1 cellular context compared by ENCODE assay signal in the genomic region with DNA sequence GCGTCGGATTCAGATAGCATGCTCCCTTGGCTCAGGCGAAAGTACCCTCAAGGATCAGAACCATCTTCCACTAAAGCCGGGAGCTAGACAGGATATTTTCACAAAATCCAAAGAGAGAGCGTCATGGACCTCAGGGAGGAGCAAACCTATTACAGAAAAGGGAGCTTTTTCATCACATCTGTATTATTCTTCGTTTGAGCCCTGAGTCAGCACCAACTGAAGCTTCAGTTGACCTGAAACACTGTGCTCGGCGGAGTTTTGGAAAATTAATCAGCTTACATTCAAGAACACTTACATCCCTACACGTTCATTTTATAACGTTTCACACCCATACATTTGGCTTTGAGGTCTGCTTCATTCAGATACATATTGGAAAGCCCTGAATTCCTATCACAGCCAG.
TF ChIP-seq lines count a peak whose summit lies in the region.

No MANE protein-coding gene starts in this region.

TF ChIP-seq in GM23338, 12 proteins besides CTCF, POLR2A, EP300 and RAD21:
- TF ChIP-seq, protein P1, sequence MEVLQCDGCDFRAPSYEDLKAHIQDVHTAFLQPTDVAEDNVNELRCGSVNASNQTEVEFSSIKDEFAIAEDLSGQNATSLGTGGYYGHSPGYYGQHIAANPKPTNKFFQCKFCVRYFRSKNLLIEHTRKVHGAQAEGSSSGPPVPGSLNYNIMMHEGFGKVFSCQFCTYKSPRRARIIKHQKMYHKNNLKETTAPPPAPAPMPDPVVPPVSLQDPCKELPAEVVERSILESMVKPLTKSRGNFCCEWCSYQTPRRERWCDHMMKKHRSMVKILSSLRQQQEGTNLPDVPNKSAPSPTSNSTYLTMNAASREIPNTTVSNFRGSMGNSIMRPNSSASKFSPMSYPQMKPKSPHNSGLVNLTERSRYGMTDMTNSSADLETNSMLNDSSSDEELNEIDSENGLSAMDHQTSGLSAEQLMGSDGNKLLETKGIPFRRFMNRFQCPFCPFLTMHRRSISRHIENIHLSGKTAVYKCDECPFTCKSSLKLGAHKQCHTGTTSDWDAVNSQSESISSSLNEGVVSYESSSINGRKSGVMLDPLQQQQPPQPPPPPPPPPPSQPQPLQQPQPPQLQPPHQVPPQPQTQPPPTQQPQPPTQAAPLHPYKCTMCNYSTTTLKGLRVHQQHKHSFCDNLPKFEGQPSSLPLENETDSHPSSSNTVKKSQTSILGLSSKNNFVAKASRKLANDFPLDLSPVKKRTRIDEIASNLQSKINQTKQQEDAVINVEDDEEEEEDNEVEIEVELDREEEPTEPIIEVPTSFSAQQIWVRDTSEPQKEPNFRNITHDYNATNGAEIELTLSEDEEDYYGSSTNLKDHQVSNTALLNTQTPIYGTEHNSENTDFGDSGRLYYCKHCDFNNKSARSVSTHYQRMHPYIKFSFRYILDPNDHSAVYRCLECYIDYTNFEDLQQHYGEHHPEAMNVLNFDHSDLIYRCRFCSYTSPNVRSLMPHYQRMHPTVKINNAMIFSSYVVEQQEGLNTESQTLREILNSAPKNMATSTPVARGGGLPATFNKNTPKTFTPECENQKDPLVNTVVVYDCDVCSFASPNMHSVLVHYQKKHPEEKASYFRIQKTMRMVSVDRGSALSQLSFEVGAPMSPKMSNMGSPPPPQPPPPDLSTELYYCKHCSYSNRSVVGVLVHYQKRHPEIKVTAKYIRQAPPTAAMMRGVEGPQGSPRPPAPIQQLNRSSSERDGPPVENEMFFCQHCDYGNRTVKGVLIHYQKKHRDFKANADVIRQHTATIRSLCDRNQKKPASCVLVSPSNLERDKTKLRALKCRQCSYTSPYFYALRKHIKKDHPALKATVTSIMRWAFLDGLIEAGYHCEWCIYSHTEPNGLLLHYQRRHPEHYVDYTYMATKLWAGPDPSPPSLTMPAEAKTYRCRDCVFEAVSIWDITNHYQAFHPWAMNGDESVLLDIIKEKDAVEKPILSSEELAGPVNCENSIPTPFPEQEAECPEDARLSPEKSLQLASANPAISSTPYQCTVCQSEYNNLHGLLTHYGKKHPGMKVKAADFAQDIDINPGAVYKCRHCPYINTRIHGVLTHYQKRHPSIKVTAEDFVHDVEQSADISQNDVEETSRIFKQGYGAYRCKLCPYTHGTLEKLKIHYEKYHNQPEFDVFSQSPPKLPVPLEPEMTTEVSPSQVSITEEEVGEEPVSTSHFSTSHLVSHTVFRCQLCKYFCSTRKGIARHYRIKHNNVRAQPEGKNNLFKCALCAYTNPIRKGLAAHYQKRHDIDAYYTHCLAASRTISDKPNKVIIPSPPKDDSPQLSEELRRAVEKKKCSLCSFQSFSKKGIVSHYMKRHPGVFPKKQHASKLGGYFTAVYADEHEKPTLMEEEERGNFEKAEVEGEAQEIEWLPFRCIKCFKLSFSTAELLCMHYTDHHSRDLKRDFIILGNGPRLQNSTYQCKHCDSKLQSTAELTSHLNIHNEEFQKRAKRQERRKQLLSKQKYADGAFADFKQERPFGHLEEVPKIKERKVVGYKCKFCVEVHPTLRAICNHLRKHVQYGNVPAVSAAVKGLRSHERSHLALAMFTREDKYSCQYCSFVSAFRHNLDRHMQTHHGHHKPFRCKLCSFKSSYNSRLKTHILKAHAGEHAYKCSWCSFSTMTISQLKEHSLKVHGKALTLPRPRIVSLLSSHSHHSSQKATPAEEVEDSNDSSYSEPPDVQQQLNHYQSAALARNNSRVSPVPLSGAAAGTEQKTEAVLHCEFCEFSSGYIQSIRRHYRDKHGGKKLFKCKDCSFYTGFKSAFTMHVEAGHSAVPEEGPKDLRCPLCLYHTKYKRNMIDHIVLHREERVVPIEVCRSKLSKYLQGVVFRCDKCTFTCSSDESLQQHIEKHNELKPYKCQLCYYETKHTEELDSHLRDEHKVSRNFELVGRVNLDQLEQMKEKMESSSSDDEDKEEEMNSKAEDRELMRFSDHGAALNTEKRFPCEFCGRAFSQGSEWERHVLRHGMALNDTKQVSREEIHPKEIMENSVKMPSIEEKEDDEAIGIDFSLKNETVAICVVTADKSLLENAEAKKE (CRISPR knock-in tag; IDR thresholded peaks at IDR 0.05): no peak
- no peak for TF ChIP-seq JUNB (IDR thresholded peaks at IDR 0.05; ENCODE audit: unreplicated experiment)
- TF ChIP-seq STAT1 (IDR thresholded peaks at IDR 0.05; ENCODE audit: unreplicated experiment): no peak
- no peak for TF ChIP-seq ZNF114 (CRISPR knock-in tag; IDR thresholded peaks at IDR 0.05)
- no peak for TF ChIP-seq POLR2AphosphoS5 (IDR thresholded peaks at IDR 0.05; ENCODE audit: low read depth)
- TF ChIP-seq, protein P2, sequence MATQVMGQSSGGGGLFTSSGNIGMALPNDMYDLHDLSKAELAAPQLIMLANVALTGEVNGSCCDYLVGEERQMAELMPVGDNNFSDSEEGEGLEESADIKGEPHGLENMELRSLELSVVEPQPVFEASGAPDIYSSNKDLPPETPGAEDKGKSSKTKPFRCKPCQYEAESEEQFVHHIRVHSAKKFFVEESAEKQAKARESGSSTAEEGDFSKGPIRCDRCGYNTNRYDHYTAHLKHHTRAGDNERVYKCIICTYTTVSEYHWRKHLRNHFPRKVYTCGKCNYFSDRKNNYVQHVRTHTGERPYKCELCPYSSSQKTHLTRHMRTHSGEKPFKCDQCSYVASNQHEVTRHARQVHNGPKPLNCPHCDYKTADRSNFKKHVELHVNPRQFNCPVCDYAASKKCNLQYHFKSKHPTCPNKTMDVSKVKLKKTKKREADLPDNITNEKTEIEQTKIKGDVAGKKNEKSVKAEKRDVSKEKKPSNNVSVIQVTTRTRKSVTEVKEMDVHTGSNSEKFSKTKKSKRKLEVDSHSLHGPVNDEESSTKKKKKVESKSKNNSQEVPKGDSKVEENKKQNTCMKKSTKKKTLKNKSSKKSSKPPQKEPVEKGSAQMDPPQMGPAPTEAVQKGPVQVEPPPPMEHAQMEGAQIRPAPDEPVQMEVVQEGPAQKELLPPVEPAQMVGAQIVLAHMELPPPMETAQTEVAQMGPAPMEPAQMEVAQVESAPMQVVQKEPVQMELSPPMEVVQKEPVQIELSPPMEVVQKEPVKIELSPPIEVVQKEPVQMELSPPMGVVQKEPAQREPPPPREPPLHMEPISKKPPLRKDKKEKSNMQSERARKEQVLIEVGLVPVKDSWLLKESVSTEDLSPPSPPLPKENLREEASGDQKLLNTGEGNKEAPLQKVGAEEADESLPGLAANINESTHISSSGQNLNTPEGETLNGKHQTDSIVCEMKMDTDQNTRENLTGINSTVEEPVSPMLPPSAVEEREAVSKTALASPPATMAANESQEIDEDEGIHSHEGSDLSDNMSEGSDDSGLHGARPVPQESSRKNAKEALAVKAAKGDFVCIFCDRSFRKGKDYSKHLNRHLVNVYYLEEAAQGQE (IDR thresholded peaks at IDR 0.05; ENCODE audit: unreplicated experiment): no peak
- TF ChIP-seq ZNF331 (CRISPR knock-in tag; IDR thresholded peaks at IDR 0.05; ENCODE audit: low read depth): no peak
- TF ChIP-seq NANOG (IDR thresholded peaks at IDR 0.05; ENCODE audit: borderline replicate concordance): no peak
- TF ChIP-seq, protein P3, sequence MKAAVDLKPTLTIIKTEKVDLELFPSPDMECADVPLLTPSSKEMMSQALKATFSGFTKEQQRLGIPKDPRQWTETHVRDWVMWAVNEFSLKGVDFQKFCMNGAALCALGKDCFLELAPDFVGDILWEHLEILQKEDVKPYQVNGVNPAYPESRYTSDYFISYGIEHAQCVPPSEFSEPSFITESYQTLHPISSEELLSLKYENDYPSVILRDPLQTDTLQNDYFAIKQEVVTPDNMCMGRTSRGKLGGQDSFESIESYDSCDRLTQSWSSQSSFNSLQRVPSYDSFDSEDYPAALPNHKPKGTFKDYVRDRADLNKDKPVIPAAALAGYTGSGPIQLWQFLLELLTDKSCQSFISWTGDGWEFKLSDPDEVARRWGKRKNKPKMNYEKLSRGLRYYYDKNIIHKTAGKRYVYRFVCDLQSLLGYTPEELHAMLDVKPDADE (IDR thresholded peaks at IDR 0.05): no peak
- TF ChIP-seq EZH2 (IDR thresholded peaks at IDR 0.05; ENCODE audit: low read depth, unreplicated experiment): no peak
- no peak for TF ChIP-seq EZH2phosphoT487 (IDR thresholded peaks at IDR 0.05; ENCODE audit: unreplicated experiment)
- TF ChIP-seq CREB1 (CRISPR knock-in tag; IDR thresholded peaks at IDR 0.05; ENCODE audit: low read depth): no peak
